In genomic region chr17:82096709-82097186, GRCh38 we compare ENCODE assay signal across 9 cellular contexts. TPM values are rescaled to one million over a fixed set of nuclear protein-coding genes. Genes with fewer than 3 reads are reported as not detected.
DNase-seq lines count a peak whose midpoint lies in the region; ATAC-seq, FAIRE-seq and TF ChIP-seq lines count a peak whose summit lies in the region.
"Had no signal": no experiment of that assay in that cellular context is flagged by ENCODE, and none has a peak within 500 bp of the region (broad histone marks: within the 10 kb centered on the region; RNA-seq: fewer than 3 reads in every experiment).

No MANE protein-coding gene starts in this region.

- in situ Hi-C loops in K562 (cut with MboI) (no loop called here), transverse colon (cut with MboI; ENCODE audit: low pct_ligation_motif_present in 1 of 4, low pct_unique_long_range_greater_than_20kb in 1 of 4, low sequenced_read_pairs in 3 of 4) (no loop called here)

- H3K27ac ChIP-seq in K562 (ENCODE audit: extremely low read depth, low read depth, low read length), result peak overlapping the region; percentile 94
- peak overlapping the region; percentile 96 to 99 (median 97) for H3K27ac ChIP-seq in transverse colon

- CTCF ChIA-PET in activated naive CD4-positive, alpha-beta T cell treated with anti-CD3 and anti-CD28 coated beads for 36 hours (lab: Charles Lee), result no interaction called here
- CTCF ChIA-PET in K562 (lab: Yijun Ruan, JAX; ENCODE audit: low intra/inter-chr PET ratio), result no interaction called here

- peaks cover 13% of the 10 kb centered on the region for H3K36me3 Mint-ChIP-seq in activated naive CD4-positive, alpha-beta T cell treated with anti-CD3 and anti-CD28 coated beads for 36 hours (ENCODE audit: low read depth)

- H3K4me2 ChIP-seq in K562 (ENCODE audit: insufficient read depth, low read length), result peak overlapping the region; percentile 78

- H3K4me3 ChIP-seq in K562, result peak overlapping the region; percentile 97
- peak overlapping the region; percentile 72 for H3K4me3 ChIP-seq in lower leg skin (ENCODE audit: low read depth, poor library complexity, severe bottlenecking)
- peak overlapping the region; percentile 55 to 93 (median 91) for H3K4me3 ChIP-seq in transverse colon

- TF ChIP-seq CTCF in K562 (IDR thresholded peaks at IDR 0.05 in 2 of 3, conservative IDR thresholded peaks at IDR 0.05 in 1 of 3; ENCODE audit: insufficient read depth in 2 of 3, low read depth in 1 of 3, low read length in 3 of 3) (no peak), lower leg skin (IDR thresholded peaks at IDR 0.05) (no peak), transverse colon (IDR thresholded peaks at IDR 0.05) (no peak)

- TF ChIP-seq POLR2A in K562 (conservative IDR thresholded peaks at IDR 0.05) (peak; percentile 41; the same call in 1 of the 2 replicates), lower leg skin (IDR thresholded peaks at IDR 0.05) (no peak), transverse colon (IDR thresholded peaks at IDR 0.05) (no peak)

- H3K4me1 Mint-ChIP-seq in activated naive CD4-positive, alpha-beta T cell treated with anti-CD3 and anti-CD28 coated beads for 36 hours (ENCODE audit: low read depth), result peaks cover 14% of the 10 kb centered on the region

- no peak for DNase-seq in activated naive CD4-positive, alpha-beta T cell treated with anti-CD3 and anti-CD28 coated beads for 36 hours
- DNase-seq in activated naive CD4-positive, alpha-beta T cell treated with anti-CD3 and anti-CD28 coated beads, Interleukin-2, amount 50 U/mL, for 16 hours, result no peak
- no peak for DNase-seq in K562 (ENCODE audit: extremely low read depth in 1 of 4, low spot score in 3 of 4)
- no peak for DNase-seq in lower leg skin (ENCODE audit: low spot score in 2 of 2)
- DNase-seq in transverse colon, result no peak
- DNase-seq in inferior parietal cortex (ENCODE audit: extremely low spot score), result no peak

- H3K27me3 ChIP-seq in K562 (ENCODE audit: control insufficient read depth in 2 of 2, insufficient read depth in 2 of 2, low read length in 2 of 2), result no peaks in the 10 kb centered on the region
- H3K27me3 ChIP-seq in transverse colon, result no peaks in the 10 kb centered on the region

- H3K4me1 ChIP-seq in K562 (replicated peaks in 1 of 2; ENCODE audit: control insufficient read depth in 2 of 2, insufficient read depth in 2 of 2, low read length in 2 of 2) (peaks cover 29 to 89% of the 10 kb centered on the region in 2 experiments), transverse colon (peaks cover 21 to 38% (median 36%) of the 10 kb centered on the region in 4 donors)

- no peak for TF ChIP-seq EP300 in K562 (IDR thresholded peaks at IDR 0.05; ENCODE audit: low read length)
- TF ChIP-seq EP300 in transverse colon (IDR thresholded peaks at IDR 0.05; ENCODE audit: low read depth), result no peak

- peak overlapping the region; percentile 61 for H3K27ac Mint-ChIP-seq in activated naive CD4-positive, alpha-beta T cell treated with anti-CD3 and anti-CD28 coated beads for 36 hours

- intact Hi-C loops in activated naive CD4-positive, alpha-beta T cell treated with anti-CD3 and anti-CD28 coated beads for 36 hours (cut with micrococcal nuclease), result no loop called here
- intact Hi-C loops in K562 (cut with micrococcal nuclease), result loop anchor here (5.0 kb wide), 1 partner anchor 64 kb away; the partner anchor contains the start of gene RAC3
- intact Hi-C loops in lower leg skin (cut with DNase I; ENCODE audit: low total_unique reads), result no loop called here
- intact Hi-C loops in transverse colon (cut with DNase I; ENCODE audit: low total_unique reads), result no loop called here

- no peaks in the 10 kb centered on the region for H3K9me1 ChIP-seq in K562 (ENCODE audit: control insufficient read depth, insufficient read depth, low read length)

- H3K9me3 ChIP-seq in K562 (replicated peaks; ENCODE audit: control insufficient read depth, insufficient read depth, low read depth, low read length) (no peaks in the 10 kb centered on the region), transverse colon (no peaks in the 10 kb centered on the region)

- H3K27me3 Mint-ChIP-seq in activated naive CD4-positive, alpha-beta T cell treated with anti-CD3 and anti-CD28 coated beads for 36 hours (ENCODE audit: low read depth), result no peaks in the 10 kb centered on the region

- H2AFZ ChIP-seq in K562 (ENCODE audit: low read depth, low read length), result no peak overlapping the region

- peaks cover 57% of the 10 kb centered on the region for H3K36me3 ChIP-seq in K562 (ENCODE audit: control insufficient read depth, insufficient read depth, low read length)
- H3K36me3 ChIP-seq in transverse colon, result peaks cover 0 to 30% (median 11%) of the 10 kb centered on the region in 4 donors

- H4K20me1 ChIP-seq in K562 (replicated peaks; ENCODE audit: control insufficient read depth, insufficient read depth, low read length), result peaks cover 31% of the 10 kb centered on the region

- POLR2A ChIA-PET in K562 (lab: Yijun Ruan, JAX), result interaction anchor here (0.6 to 2.0 kb wide), 6 partner anchors 15 to 66 kb away, joined by 3 to 11 read pairs (median 4); no protein-coding TSS in a partner anchor

- peak overlapping the region; percentile 95 to 100 for H3K9ac ChIP-seq in K562 (ENCODE audit: insufficient read depth in 1 of 2, low read depth in 2 of 2, low read length in 2 of 2)

- no peak for FAIRE-seq in K562 (lab: Jason Lieb, UNC)
- FAIRE-seq: G401.6 had no signal

- ATAC-seq in K562, result no peak
- ATAC-seq in HG03521 (IDR thresholded peaks at IDR 0.05; ENCODE audit: unreplicated experiment), result no peak
- ATAC-seq in HG02970 (IDR thresholded peaks at IDR 0.05; ENCODE audit: low FRiP score, unreplicated experiment), result no peak

- WGBS in K562 (ENCODE audit: insufficient coverage, low coverage, missing lambda C conversion rate), result 0% methylated on average over 6 of the region's 8 CpGs
- 58 to 74% methylated on average over 6 to 8 of the region's 8 CpGs for WGBS in lower leg skin, 2 donors
- 58% methylated on average over 5 of the region's 8 CpGs; no CpG with 5 or more reads in 1 of the 2 donors for WGBS in transverse colon (ENCODE audit: low coverage in 1 of 2), 2 donors

- H3K79me2 ChIP-seq in K562 (ENCODE audit: control insufficient read depth, insufficient read depth, low read length), result peaks cover 70% of the 10 kb centered on the region

- H3K4me3 Mint-ChIP-seq in activated naive CD4-positive, alpha-beta T cell treated with anti-CD3 and anti-CD28 coated beads for 36 hours, result peak overlapping the region; percentile 72

- H3K9me3 Mint-ChIP-seq in activated naive CD4-positive, alpha-beta T cell treated with anti-CD3 and anti-CD28 coated beads for 36 hours, result no peaks in the 10 kb centered on the region

- TF ChIP-seq RAD21 in K562 (CRISPR knock-in tag; conservative IDR thresholded peaks at IDR 0.05 in 1 of 2, IDR thresholded peaks at IDR 0.05 in 1 of 2), result no peak

- no TSS peak for BruUV-seq in K562 (replicated peaks; lab: Mats Ljungman, UMichigan)

RNA-seq across cellular contexts. Expression of gene FASN, which starts 1.3 kb away (rescaled TPM):
- total RNA-seq in activated naive CD4-positive, alpha-beta T cell treated with anti-CD3 and anti-CD28 coated beads for 36 hours, result 100 to 1,000 TPM; 183 to 195 TPM
- 343 and 1,124 TPM in 2 replicates for total RNA-seq in K562 (2011; cell fraction: chromatin; rRNA removed; ENCODE audit: low replicate concordance)
- total RNA-seq in K562 (2011; cell fraction: nucleolus; rRNA removed), result 877 TPM in 2 replicates
- 433 and 475 TPM in 2 replicates for total RNA-seq in K562 (2011; cell fraction: nucleoplasm; rRNA removed)
- 214 and 239 TPM in 2 replicates for total RNA-seq in K562 (2014; rRNA removed)
- total RNA-seq in K562 (2014; rRNA removed; fragmentation: Illumina TruSeq; extraction: Trizol), result 11.2 and 13.9 TPM in 2 replicates
- total RNA-seq in K562 (2015; rRNA removed; fragmentation: Illumina TruSeq; extraction: Trizol), result 50.9 and 61.1 TPM in 2 replicates
- total RNA-seq in K562 (2021), result 605 and 663 TPM in 2 replicates
- polyA plus RNA-seq in K562 (2011; rRNA removed), result 49.8 and 133 TPM in 2 replicates
- 159 and 260 TPM in 2 replicates for polyA plus RNA-seq in K562 (2011; cell fraction: cytosol; rRNA removed)
- 627 and 766 TPM in 2 replicates for polyA plus RNA-seq in K562 (2011; cell fraction: nucleus; rRNA removed)
- 153 and 283 TPM in 2 replicates for polyA plus RNA-seq in K562 (2012)
- polyA plus RNA-seq in K562 (2014; fragmentation: Illumina TruSeq; extraction: Trizol), result 49.9 and 181 TPM in 2 replicates
- under 1 TPM; 0.15 to 0.20 TPM for polyA plus RNA-seq in K562 (2014; fragmentation: Nextera tagmentation; extraction: Ambion mirVana)
- 157 and 181 TPM in 2 replicates for polyA plus RNA-seq in K562 (2014; rRNA removed)
- polyA minus RNA-seq in K562 (2011; rRNA and poly(A)+ RNA removed), result 59.1 and 70.2 TPM in 2 replicates
- 455 and 1,011 TPM in 2 replicates for polyA minus RNA-seq in K562 (2011; cell fraction: cytosol; rRNA and poly(A)+ RNA removed)
- 200 and 251 TPM in 2 replicates for polyA minus RNA-seq in K562 (2011; cell fraction: nucleus; rRNA and poly(A)+ RNA removed)
- total RNA-seq in lower leg skin, result 100 to 1,000 TPM; 141 to 424 (median 233) TPM
- total RNA-seq in transverse colon, result 100 to 1,000 TPM in 2 of 4 donors, 10 to 100 TPM in 2; 25.1 to 185 (median 99.4) TPM

RNA-seq across cellular contexts. Expression of gene DUS1L, which starts 31.1 kb away (rescaled TPM):
- 100 to 1,000 TPM; 132 to 133 TPM for total RNA-seq in activated naive CD4-positive, alpha-beta T cell treated with anti-CD3 and anti-CD28 coated beads for 36 hours
- total RNA-seq in K562 (2011; cell fraction: chromatin; rRNA removed; ENCODE audit: low replicate concordance), result 125 and 499 TPM in 2 replicates
- 452 and 491 TPM in 2 replicates for total RNA-seq in K562 (2011; cell fraction: nucleolus; rRNA removed)
- total RNA-seq in K562 (2011; cell fraction: nucleoplasm; rRNA removed), result 177 and 203 TPM in 2 replicates
- 203 and 249 TPM in 2 replicates for total RNA-seq in K562 (2014; rRNA removed)
- total RNA-seq in K562 (2014; rRNA removed; fragmentation: Illumina TruSeq; extraction: Trizol), result 45.0 and 57.5 TPM in 2 replicates
- 83.1 and 83.9 TPM in 2 replicates for total RNA-seq in K562 (2015; rRNA removed; fragmentation: Illumina TruSeq; extraction: Trizol)
- 193 and 209 TPM in 2 replicates for total RNA-seq in K562 (2021)
- polyA plus RNA-seq in K562 (2011; rRNA removed), result 60.1 and 77.0 TPM in 2 replicates
- 62.4 and 118 TPM in 2 replicates for polyA plus RNA-seq in K562 (2011; cell fraction: cytosol; rRNA removed)
- 712 and 945 TPM in 2 replicates for polyA plus RNA-seq in K562 (2011; cell fraction: nucleus; rRNA removed)
- polyA plus RNA-seq in K562 (2012), result 123 and 178 TPM in 2 replicates
- polyA plus RNA-seq in K562 (2014; fragmentation: Illumina TruSeq; extraction: Trizol), result 97.2 and 99.8 TPM in 2 replicates
- 10 to 100 TPM in 1 of 2 experiments, 1 to 10 TPM in 1; 7.8 to 11.3 TPM for polyA plus RNA-seq in K562 (2014; fragmentation: Nextera tagmentation; extraction: Ambion mirVana)
- polyA plus RNA-seq in K562 (2014; rRNA removed), result 201 and 210 TPM in 2 replicates
- 17.2 and 22.2 TPM in 2 replicates for polyA minus RNA-seq in K562 (2011; rRNA and poly(A)+ RNA removed)
- 54.0 and 54.3 TPM in 2 replicates for polyA minus RNA-seq in K562 (2011; cell fraction: cytosol; rRNA and poly(A)+ RNA removed)
- polyA minus RNA-seq in K562 (2011; cell fraction: nucleus; rRNA and poly(A)+ RNA removed), result 179 and 184 TPM in 2 replicates
- 100 to 1,000 TPM in 1 of 4 donors, 10 to 100 TPM in 3; 65.8 to 113 (median 89.8) TPM for total RNA-seq in lower leg skin
- 100 to 1,000 TPM in 3 of 4 donors, 10 to 100 TPM in 1; 98.6 to 306 (median 132) TPM for total RNA-seq in transverse colon

RNA-seq across cellular contexts. Expression of gene GPS1, which starts 45.0 kb away (rescaled TPM):
- total RNA-seq in activated naive CD4-positive, alpha-beta T cell treated with anti-CD3 and anti-CD28 coated beads for 36 hours, result 10 to 100 TPM; 91.0 to 91.3 TPM
- 57.5 and 207 TPM in 2 replicates for total RNA-seq in K562 (2011; cell fraction: chromatin; rRNA removed; ENCODE audit: low replicate concordance)
- 178 and 205 TPM in 2 replicates for total RNA-seq in K562 (2011; cell fraction: nucleolus; rRNA removed)
- 87.8 and 88.8 TPM in 2 replicates for total RNA-seq in K562 (2011; cell fraction: nucleoplasm; rRNA removed)
- total RNA-seq in K562 (2014; rRNA removed) (137 and 183 TPM in 2 replicates), K562 (2014; rRNA removed; fragmentation: Illumina TruSeq; extraction: Trizol) (17.5 and 26.3 TPM in 2 replicates), K562 (2015; rRNA removed; fragmentation: Illumina TruSeq; extraction: Trizol) (69.9 and 72.5 TPM in 2 replicates), K562 (2021) (162 and 167 TPM in 2 replicates), lower leg skin (10 to 100 TPM; 57.2 to 99.3 (median 79.1) TPM), transverse colon (100 to 1,000 TPM in 2 of 4 donors, 10 to 100 TPM in 2; 42.0 to 160 (median 85.5) TPM)
- polyA plus RNA-seq in K562 (2011; rRNA removed) (57.0 and 88.5 TPM in 2 replicates), K562 (2014; fragmentation: Illumina TruSeq; extraction: Trizol) (74.5 and 111 TPM in 2 replicates), K562 (2014; fragmentation: Nextera tagmentation; extraction: Ambion mirVana) (10 to 100 TPM in 1 of 2 experiments, 1 to 10 TPM in 1; 3.1 to 13.4 TPM), K562 (2014; rRNA removed) (112 and 123 TPM in 2 replicates)
- 94.2 and 226 TPM in 2 replicates for polyA plus RNA-seq in K562 (2011; cell fraction: cytosol; rRNA removed)
- 212 and 255 TPM in 2 replicates for polyA plus RNA-seq in K562 (2011; cell fraction: nucleus; rRNA removed)
- polyA plus RNA-seq in K562 (2012), result 103 and 115 TPM in 2 replicates
- 31.9 and 46.4 TPM in 2 replicates for polyA minus RNA-seq in K562 (2011; rRNA and poly(A)+ RNA removed)
- polyA minus RNA-seq in K562 (2011; cell fraction: cytosol; rRNA and poly(A)+ RNA removed), result 71.4 and 74.6 TPM in 2 replicates
- polyA minus RNA-seq in K562 (2011; cell fraction: nucleus; rRNA and poly(A)+ RNA removed), result 72.3 and 75.2 TPM in 2 replicates

RNA-seq across cellular contexts. Expression of gene RFNG, which starts 45.1 kb away (rescaled TPM):
- total RNA-seq in activated naive CD4-positive, alpha-beta T cell treated with anti-CD3 and anti-CD28 coated beads for 36 hours, result 10 to 100 TPM; 17.6 to 18.0 TPM
- 23.1 and 61.7 TPM in 2 replicates for total RNA-seq in K562 (2011; cell fraction: chromatin; rRNA removed; ENCODE audit: low replicate concordance)
- 74.4 and 74.9 TPM in 2 replicates for total RNA-seq in K562 (2011; cell fraction: nucleolus; rRNA removed)
- 36.5 and 40.5 TPM in 2 replicates for total RNA-seq in K562 (2011; cell fraction: nucleoplasm; rRNA removed)
- total RNA-seq in K562 (2014; rRNA removed) (23.6 and 28.4 TPM in 2 replicates), K562 (2014; rRNA removed; fragmentation: Illumina TruSeq; extraction: Trizol) (6.5 and 9.5 TPM in 2 replicates), K562 (2015; rRNA removed; fragmentation: Illumina TruSeq; extraction: Trizol) (11.1 and 14.3 TPM in 2 replicates), K562 (2021) (26.9 and 30.2 TPM in 2 replicates), lower leg skin (10 to 100 TPM; 44.8 to 83.7 (median 50.9) TPM), transverse colon (10 to 100 TPM; 33.2 to 92.0 (median 48.8) TPM)
- polyA plus RNA-seq in K562 (2011; rRNA removed) (9.2 and 17.2 TPM in 2 replicates), K562 (2014; fragmentation: Illumina TruSeq; extraction: Trizol) (9.0 and 18.5 TPM in 2 replicates), K562 (2014; fragmentation: Nextera tagmentation; extraction: Ambion mirVana) (under 1 TPM; 0.32 to 0.66 TPM), K562 (2014; rRNA removed) (32.6 and 32.8 TPM in 2 replicates)
- 12.2 and 23.8 TPM in 2 replicates for polyA plus RNA-seq in K562 (2011; cell fraction: cytosol; rRNA removed)
- polyA plus RNA-seq in K562 (2011; cell fraction: nucleus; rRNA removed), result 144 and 164 TPM in 2 replicates
- 16.9 and 35.2 TPM in 2 replicates for polyA plus RNA-seq in K562 (2012)
- polyA minus RNA-seq in K562 (2011; rRNA and poly(A)+ RNA removed), result 2.0 TPM in 2 replicates
- 11.7 and 13.1 TPM in 2 replicates for polyA minus RNA-seq in K562 (2011; cell fraction: cytosol; rRNA and poly(A)+ RNA removed)
- polyA minus RNA-seq in K562 (2011; cell fraction: nucleus; rRNA and poly(A)+ RNA removed), result 11.4 and 14.3 TPM in 2 replicates

RNA-seq across cellular contexts. Expression of gene DCXR, which starts 59.3 kb away (rescaled TPM):
- 100 to 1,000 TPM; 139 to 146 TPM for total RNA-seq in activated naive CD4-positive, alpha-beta T cell treated with anti-CD3 and anti-CD28 coated beads for 36 hours
- 78.8 and 254 TPM in 2 replicates for total RNA-seq in K562 (2011; cell fraction: chromatin; rRNA removed; ENCODE audit: low replicate concordance)
- 329 and 354 TPM in 2 replicates for total RNA-seq in K562 (2011; cell fraction: nucleolus; rRNA removed)
- total RNA-seq in K562 (2011; cell fraction: nucleoplasm; rRNA removed), result 133 and 150 TPM in 2 replicates
- total RNA-seq in K562 (2014; rRNA removed), result 165 and 194 TPM in 2 replicates
- total RNA-seq in K562 (2014; rRNA removed; fragmentation: Illumina TruSeq; extraction: Trizol), result 41.1 and 66.0 TPM in 2 replicates
- 76.0 and 90.0 TPM in 2 replicates for total RNA-seq in K562 (2015; rRNA removed; fragmentation: Illumina TruSeq; extraction: Trizol)
- total RNA-seq in K562 (2021), result 235 and 256 TPM in 2 replicates
- 156 and 201 TPM in 2 replicates for polyA plus RNA-seq in K562 (2011; rRNA removed)
- 404 and 845 TPM in 2 replicates for polyA plus RNA-seq in K562 (2011; cell fraction: cytosol; rRNA removed)
- 611 and 714 TPM in 2 replicates for polyA plus RNA-seq in K562 (2011; cell fraction: nucleus; rRNA removed)
- 229 and 244 TPM in 2 replicates for polyA plus RNA-seq in K562 (2012)
- 243 and 274 TPM in 2 replicates for polyA plus RNA-seq in K562 (2014; fragmentation: Illumina TruSeq; extraction: Trizol)
- polyA plus RNA-seq in K562 (2014; fragmentation: Nextera tagmentation; extraction: Ambion mirVana), result 10 to 100 TPM; 21.3 to 50.3 TPM
- 229 and 261 TPM in 2 replicates for polyA plus RNA-seq in K562 (2014; rRNA removed)
- polyA minus RNA-seq in K562 (2011; rRNA and poly(A)+ RNA removed), result 34.8 and 73.6 TPM in 2 replicates
- 67.3 and 81.5 TPM in 2 replicates for polyA minus RNA-seq in K562 (2011; cell fraction: cytosol; rRNA and poly(A)+ RNA removed)
- polyA minus RNA-seq in K562 (2011; cell fraction: nucleus; rRNA and poly(A)+ RNA removed), result 104 and 111 TPM in 2 replicates
- 100 to 1,000 TPM; 124 to 199 (median 149) TPM for total RNA-seq in lower leg skin
- total RNA-seq in transverse colon, result 100 to 1,000 TPM in 1 of 4 donors, 10 to 100 TPM in 3; 49.4 to 117 (median 71.3) TPM
